11 cellular contexts compared by ENCODE assay signal in genomic region chr14:59123975-59124374, GRCh38.
A peak's percentile ranks its signal among the peaks of the same experiment; 100 is the strongest.
DNase-seq lines count a peak whose midpoint lies in the region; ATAC-seq and TF ChIP-seq lines count a peak whose summit lies in the region.
"Had no signal": no experiment of that assay in that cellular context is flagged by ENCODE, and none has a peak within 500 bp of the region (broad histone marks: within the 10 kb centered on the region; RNA-seq: fewer than 3 reads in every experiment).

No MANE protein-coding gene starts in this region.

- no peaks in the 10 kb centered on the region for H3K9me3 Mint-ChIP-seq in naive thymus-derived CD8-positive, alpha-beta T cell

- DNase-seq in ACHN: peak; percentile 4
- no peak for DNase-seq in GM13977 (ENCODE audit: low spot score)
- DNase-seq in Panc1 (ENCODE audit: low read depth, low spot score): no peak
- peak; percentile 9 for DNase-seq in globus pallidus (ENCODE audit: low spot score)
- DNase-seq in naive thymus-derived CD8-positive, alpha-beta T cell: no peak
- no peak for DNase-seq in GM19240 (ENCODE audit: insufficient read length, low spot score)
- DNase-seq: body of pancreas, NCI-H774 had no signal

- POLR2A ChIA-PET in Panc1 (lab: Charles Lee): interaction anchor here (0.6 kb wide), 1 partner anchor 159 kb away, joined by 3 read pairs; no protein-coding TSS in a partner anchor
- POLR2A ChIA-PET in naive thymus-derived CD8-positive, alpha-beta T cell (lab: Charles Lee): no interaction called here

- no peaks in the 10 kb centered on the region for H3K4me1 Mint-ChIP-seq in naive thymus-derived CD8-positive, alpha-beta T cell

- no peak overlapping the region for H3K4me3 Mint-ChIP-seq in naive thymus-derived CD8-positive, alpha-beta T cell

- BruUV-seq in Panc1 (replicated peaks; lab: Mats Ljungman, UMichigan): no TSS peak

- intact Hi-C loops in Panc1 (cut with micrococcal nuclease; ENCODE audit: unreplicated experiment): loop anchor here (1.0 to 10.0 kb wide), 3 partner anchors 96 to 622 kb away; partner anchors contain the start of gene CCDC175

- in situ Hi-C loops in ACHN (cut with HindIII; ENCODE audit: low pct_ligation_motif_present, low pct_unique_long_range_greater_than_20kb, low sequenced_read_pairs): no loop called here
- in situ Hi-C loops in GM13977 (cut with MboI; ENCODE audit: low pct_unique_long_range_greater_than_20kb, low sequenced_read_pairs, unreplicated experiment): no loop called here
- in situ Hi-C loops in Panc1 (cut with HindIII; ENCODE audit: low pct_unique_long_range_greater_than_20kb, low sequenced_read_pairs): no loop called here

- H3K27me3 Mint-ChIP-seq in naive thymus-derived CD8-positive, alpha-beta T cell: peaks cover 11 to 22% (median 16%) of the 10 kb centered on the region in 5 donors

- no peaks in the 10 kb centered on the region for H3K9me3 ChIP-seq in Panc1 (ENCODE audit: control insufficient read depth, insufficient read depth, low read depth, low read length)
- H3K9me3 ChIP-seq: body of pancreas had no signal

- ATAC-seq in Panc1 (no peak), GM21360 (IDR thresholded peaks at IDR 0.05; ENCODE audit: unreplicated experiment) (no peak), GM21717 (IDR thresholded peaks at IDR 0.05; ENCODE audit: unreplicated experiment) (no peak)
- no peak for ATAC-seq in naive thymus-derived CD8-positive, alpha-beta T cell
- ATAC-seq: body of pancreas had no signal

- no peak overlapping the region for H3K27ac ChIP-seq in Panc1 (ENCODE audit: low read length)
- H3K27ac ChIP-seq: body of pancreas, skin epidermis had no signal

- H3K27ac Mint-ChIP-seq in naive thymus-derived CD8-positive, alpha-beta T cell: no peak overlapping the region

- TF ChIP-seq CTCF in GM13977 (IDR thresholded peaks at IDR 0.05; ENCODE audit: extremely low read depth, insufficient read depth, missing control alignments) (peak; percentile 9), Panc1 (IDR thresholded peaks at IDR 0.05) (peak; percentile 27; the same call in 1 of the 2 replicates)

- no peak overlapping the region for H3K4me3 ChIP-seq in Panc1 (ENCODE audit: low read depth in 2 of 2, low read length in 2 of 2)
- H3K4me3 ChIP-seq: body of pancreas, skin epidermis had no signal

- CTCF ChIA-PET in Panc1 (lab: Charles Lee): no interaction called here

- no peaks in the 10 kb centered on the region for H3K36me3 ChIP-seq in Panc1 (ENCODE audit: control insufficient read depth, insufficient read depth, low read length)

- no peaks in the 10 kb centered on the region for H3K4me1 ChIP-seq in Panc1 (ENCODE audit: control insufficient read depth, insufficient read depth, low read length)
- H3K4me1 ChIP-seq: body of pancreas had no signal

- H3K36me3 Mint-ChIP-seq in naive thymus-derived CD8-positive, alpha-beta T cell: no peaks in the 10 kb centered on the region

- peaks cover 4% of the 10 kb centered on the region; the same call in 1 of the 2 replicates for H3K27me3 ChIP-seq in Panc1 (ENCODE audit: control insufficient read depth, insufficient read depth, low read length)
- H3K27me3 ChIP-seq: body of pancreas had no signal

Comparison
In these comparisons a context has a peak if more than half of its experiments do, and no peak if none do; other contexts are left out.
1. DNase-seq: peak in ACHN (single experiment) and globus pallidus (single experiment); none in GM13977 (single experiment), Panc1 (single experiment), naive thymus-derived CD8-positive, alpha-beta T cell (0 of 10) and GM19240 (single experiment).